In genomic region chr3:128348805-128349531, GRCh38 we compare ENCODE assay signal across 11 cellular contexts.
A peak's percentile ranks its signal among the peaks of the same experiment; 100 is the strongest.
DNase-seq lines count a peak whose midpoint lies in the region; ATAC-seq and TF ChIP-seq lines count a peak whose summit lies in the region.
"Had no signal": no experiment of that assay in that cellular context is flagged by ENCODE, and none has a peak within 500 bp of the region (broad histone marks: within the 10 kb centered on the region; RNA-seq: fewer than 3 reads in every experiment).

No MANE protein-coding gene starts in this region.

- no peak overlapping the region for H3K4me3 ChIP-seq in Loucy (ENCODE audit: low read length, poor library complexity, severe bottlenecking)
- no peak overlapping the region for H3K4me3 ChIP-seq in body of pancreas
- H3K4me3 ChIP-seq in neural progenitor cell: no peak overlapping the region
- no peak overlapping the region for H3K4me3 ChIP-seq in suprapubic skin

- H3K36me3 ChIP-seq in Loucy (ENCODE audit: insufficient read depth, low read length): peaks cover 10% of the 10 kb centered on the region; the same call in 1 of the 2 replicates
- H3K36me3 ChIP-seq in body of pancreas (replicated peaks in 1 of 2; ENCODE audit: insufficient read depth in 1 of 2, low read depth in 2 of 2): no peaks in the 10 kb centered on the region
- H3K36me3 ChIP-seq in neural progenitor cell: no peaks in the 10 kb centered on the region
- H3K36me3 ChIP-seq in suprapubic skin: no peaks in the 10 kb centered on the region

- 64 to 68% methylated on average over 4 to 5 of the region's 5 CpGs for WGBS in body of pancreas, 2 donors
- 87% methylated on average over 5 of the region's 5 CpGs for WGBS in suprapubic skin

- H3K9me3 ChIP-seq in Loucy (ENCODE audit: insufficient read depth, low read depth, low read length): no peaks in the 10 kb centered on the region
- no peaks in the 10 kb centered on the region for H3K9me3 ChIP-seq in body of pancreas
- no peaks in the 10 kb centered on the region for H3K9me3 ChIP-seq in neural progenitor cell (ENCODE audit: low read depth)
- no peaks in the 10 kb centered on the region for H3K9me3 ChIP-seq in suprapubic skin

- peaks cover 14% of the 10 kb centered on the region for H3K4me1 ChIP-seq in Loucy (ENCODE audit: insufficient read depth, low read length, poor library complexity, severe bottlenecking)
- peaks cover 60% of the 10 kb centered on the region for H3K4me1 ChIP-seq in body of pancreas
- peaks cover 4% of the 10 kb centered on the region for H3K4me1 ChIP-seq in neural progenitor cell
- peaks cover 5% of the 10 kb centered on the region for H3K4me1 ChIP-seq in suprapubic skin

- no peaks in the 10 kb centered on the region for H3K9me2 ChIP-seq in Loucy (replicated peaks; ENCODE audit: low read depth, low read length)

- H3K27me3 Mint-ChIP-seq in neural progenitor cell (ENCODE audit: insufficient read depth, low read depth): peaks cover 6% of the 10 kb centered on the region

- intact Hi-C loops in body of pancreas (cut with DNase I): no loop called here
- intact Hi-C loops in left colon (cut with DNase I, micrococcal nuclease): no loop called here

- H3F3A ChIP-seq in Loucy (ENCODE audit: low read depth) (no peaks in the 10 kb centered on the region), neural progenitor cell (ENCODE audit: low read depth) (no peaks in the 10 kb centered on the region)

- H3K9me3 Mint-ChIP-seq in neural progenitor cell: no peaks in the 10 kb centered on the region

- H3K27ac ChIP-seq in body of pancreas: peak overlapping the region; percentile 72 to 95 (median 90)
- H3K27ac ChIP-seq in neural progenitor cell: no peak overlapping the region
- H3K27ac ChIP-seq in suprapubic skin: no peak overlapping the region

- H3K4me3 Mint-ChIP-seq in neural progenitor cell: no peak overlapping the region

- H3K79me2 ChIP-seq in Loucy (ENCODE audit: insufficient read depth, low read length): no peaks in the 10 kb centered on the region
- no peaks in the 10 kb centered on the region for H3K79me2 ChIP-seq in neural progenitor cell (ENCODE audit: low read depth)

- H3K9ac ChIP-seq in Loucy (ENCODE audit: low read depth, low read length, poor library complexity, severe bottlenecking): peak overlapping the region; percentile 29
- no peak overlapping the region for H3K9ac ChIP-seq in neural progenitor cell

- peaks cover 27% of the 10 kb centered on the region for H3K4me1 Mint-ChIP-seq in neural progenitor cell

- H3K4me2 ChIP-seq in Loucy (ENCODE audit: low read depth, low read length, poor library complexity, severe bottlenecking) (peak overlapping the region; percentile 51), neural progenitor cell (no peak overlapping the region)

- H3K27ac Mint-ChIP-seq in neural progenitor cell: no peak overlapping the region
- H3K27ac Mint-ChIP-seq: progenitor cell of endocrine pancreas had no signal

- H4K20me1 ChIP-seq in Loucy (ENCODE audit: insufficient read depth, low read length, poor library complexity, severe bottlenecking) (no peaks in the 10 kb centered on the region), neural progenitor cell (ENCODE audit: low read depth) (no peaks in the 10 kb centered on the region)

- peaks cover 10% of the 10 kb centered on the region for H3K36me3 Mint-ChIP-seq in neural progenitor cell

- DNase-seq in GM10266 (ENCODE audit: extremely low spot score) (peak; percentile 25), body of pancreas (peak; percentile 33 to 53 (median 50)), neural progenitor cell (ENCODE audit: low spot score) (peak; percentile 27), left colon (no peak), suprapubic skin (ENCODE audit: low spot score in 2 of 2) (no peak)
- DNase-seq: activated naive CD4-positive, alpha-beta T cell treated with Interleukin-2 at 50 U/mL for 16 hours; NCI-H345 had no signal

- TF ChIP-seq CTCF in GM10266 (IDR thresholded peaks at IDR 0.05; ENCODE audit: control insufficient read depth, insufficient read depth, low read depth, missing control alignments) (no peak), Loucy (conservative IDR thresholded peaks at IDR 0.05; ENCODE audit: low read length) (no peak; the same call in 1 of the 2 replicates), body of pancreas (IDR thresholded peaks at IDR 0.05) (peak in 1 of 7 experiments; percentile 20), neural progenitor cell (IDR thresholded peaks at IDR 0.05) (no peak), suprapubic skin (IDR thresholded peaks at IDR 0.05) (no peak)

- TF ChIP-seq POLR2A in body of pancreas (IDR thresholded peaks at IDR 0.05): no peak
- TF ChIP-seq POLR2A in suprapubic skin (IDR thresholded peaks at IDR 0.05): no peak

- H3K27me3 ChIP-seq in Loucy (ENCODE audit: insufficient read depth, low read length, poor library complexity, severe bottlenecking) (no peaks in the 10 kb centered on the region), body of pancreas (no peaks in the 10 kb centered on the region), neural progenitor cell (no peaks in the 10 kb centered on the region), suprapubic skin (no peaks in the 10 kb centered on the region)

- no peak for TF ChIP-seq EP300 in suprapubic skin (IDR thresholded peaks at IDR 0.05)

- ATAC-seq in body of pancreas (no peak), GM18502 (IDR thresholded peaks at IDR 0.05; ENCODE audit: poor library complexity, unreplicated experiment) (no peak), left colon (no peak), GM21723 (IDR thresholded peaks at IDR 0.05; ENCODE audit: unreplicated experiment) (no peak)

- H2AFZ ChIP-seq in Loucy (ENCODE audit: low read length) (peak overlapping the region; percentile 49), neural progenitor cell (replicated peaks) (peak overlapping the region; percentile 19)

Comparison
In these comparisons a context has a peak if more than half of its experiments do, and no peak if none do; other contexts are left out.
1. DNase-seq: peak in GM10266 (single experiment), body of pancreas (4 of 4) and neural progenitor cell (single experiment); none in left colon (0 of 2) and suprapubic skin (0 of 2).
2. H3K27ac ChIP-seq: peak in body of pancreas (4 of 4); none in neural progenitor cell (single experiment) and suprapubic skin (single experiment).